In genomic region chr9:123607987-123608565, GRCh38 we compare ENCODE assay signal across 11 cellular contexts.
A peak's percentile ranks its signal among the peaks of the same experiment; 100 is the strongest.
DNase-seq lines count a peak whose midpoint lies in the region; ATAC-seq and TF ChIP-seq lines count a peak whose summit lies in the region.
"Had no signal": no experiment of that assay in that cellular context is flagged by ENCODE, and none has a peak within 500 bp of the region (broad histone marks: within the 10 kb centered on the region; RNA-seq: fewer than 3 reads in every experiment).

No MANE protein-coding gene starts in this region.

- no peaks in the 10 kb centered on the region for H3K36me3 Mint-ChIP-seq in endodermal cell (ENCODE audit: low read depth)

- no peak overlapping the region for H3K4me3 ChIP-seq in testis
- H3K4me3 ChIP-seq in endodermal cell (ENCODE audit: low read length) = no peak overlapping the region
- H3K4me3 ChIP-seq: psoas muscle had no signal

- H3K9ac ChIP-seq in endodermal cell (ENCODE audit: extremely low read depth, low read length, poor library complexity, severe bottlenecking) = no peak overlapping the region

- TF ChIP-seq CTCF in testis (IDR thresholded peaks at IDR 0.05) (no peak), endodermal cell (conservative IDR thresholded peaks at IDR 0.05) (no peak)

- H3K4me1 ChIP-seq in testis (no peaks in the 10 kb centered on the region), endodermal cell (ENCODE audit: control insufficient read depth, insufficient read depth, low read length) (peaks cover 9% of the 10 kb centered on the region)
- H3K4me1 ChIP-seq: psoas muscle had no signal

- DNase-seq in germinal center (ENCODE audit: low spot score) (peak; percentile 76), testis (no peak), mesenteric fat pad (ENCODE audit: low spot score) (no peak), NCI-H1694 (lab: John Stamatoyannopoulos, UW) (no peak), endodermal cell (no peak)
- DNase-seq: activated T-cell treated with anti-CD3 and anti-CD28 coated beads, Interleukin-2, amount 50 U/mL, for 72 hours; NCI-H774; psoas muscle had no signal

- TF ChIP-seq POLR2A in testis (IDR thresholded peaks at IDR 0.05) = no peak

- H3K4me3 Mint-ChIP-seq in endodermal cell = no peak overlapping the region
- H3K4me3 Mint-ChIP-seq: activated T-cell treated with anti-CD3 and anti-CD28 coated beads, Interleukin-2, amount 50 U/mL, for 72 hours had no signal

- H3K36me3 ChIP-seq in testis (ENCODE audit: low read depth, missing control alignments) (no peaks in the 10 kb centered on the region), endodermal cell (ENCODE audit: control insufficient read depth, insufficient read depth, low read length) (no peaks in the 10 kb centered on the region)

- intact Hi-C loops in testis (cut with DNase I; ENCODE audit: low total_unique reads) = no loop called here

- H3K4me1 Mint-ChIP-seq in endodermal cell = peaks cover 11% of the 10 kb centered on the region

- WGBS in testis, 2 donors = 81 to 84% methylated on average over 10 of the region's 10 CpGs
- WGBS in endodermal cell (ENCODE audit: insufficient coverage in 1 of 2, insufficient read length in 1 of 2), 2 experiments = 92 to 97% methylated on average over 7 to 10 of the region's 10 CpGs

- H3K9me3 ChIP-seq in testis (no peaks in the 10 kb centered on the region), endodermal cell (ENCODE audit: control insufficient read depth, low read length) (no peaks in the 10 kb centered on the region)
- H3K9me3 ChIP-seq: psoas muscle had no signal

- no peaks in the 10 kb centered on the region for H3K9me3 Mint-ChIP-seq in endodermal cell
- H3K9me3 Mint-ChIP-seq: activated T-cell treated with anti-CD3 and anti-CD28 coated beads, Interleukin-2, amount 50 U/mL, for 72 hours had no signal

- no peak overlapping the region for H3K27ac ChIP-seq in testis
- H3K27ac ChIP-seq in endodermal cell (ENCODE audit: low read depth, low read length) = no peak overlapping the region
- H3K27ac ChIP-seq: psoas muscle had no signal

- peaks cover 18% of the 10 kb centered on the region for H3K27me3 Mint-ChIP-seq in endodermal cell (ENCODE audit: insufficient read depth)

- H3K27me3 ChIP-seq in testis (no peaks in the 10 kb centered on the region), endodermal cell (ENCODE audit: control insufficient read depth, insufficient read depth, low read length, poor library complexity, severe bottlenecking) (no peaks in the 10 kb centered on the region)

- H3K27ac Mint-ChIP-seq in endodermal cell = no peak overlapping the region
- H3K27ac Mint-ChIP-seq: activated T-cell treated with anti-CD3 and anti-CD28 coated beads, Interleukin-2, amount 50 U/mL, for 72 hours had no signal

- ATAC-seq in GM18873 (IDR thresholded peaks at IDR 0.05; ENCODE audit: low FRiP score, unreplicated experiment) = peak; percentile 84
- ATAC-seq in GM21737 (IDR thresholded peaks at IDR 0.05; ENCODE audit: unreplicated experiment) = peak; percentile 95
- peak; percentile 77 for ATAC-seq in HG03196 (IDR thresholded peaks at IDR 0.05; ENCODE audit: unreplicated experiment)
- ATAC-seq: activated T-cell treated with anti-CD3 and anti-CD28 coated beads, Interleukin-2, amount 50 U/mL, for 72 hours; psoas muscle had no signal
